ENCODE assay signal across 13 cellular contexts in genomic region chr9:123686131-123686848, GRCh38.
A peak's percentile ranks its signal among the peaks of the same experiment; 100 is the strongest.
DNase-seq lines count a peak whose midpoint lies in the region; ATAC-seq, FAIRE-seq and TF ChIP-seq lines count a peak whose summit lies in the region.
"Had no signal": no experiment of that assay in that cellular context is flagged by ENCODE, and none has a peak within 500 bp of the region (broad histone marks: within the 10 kb centered on the region; RNA-seq: fewer than 3 reads in every experiment).

No MANE protein-coding gene starts in this region.

- H3K27me3 ChIP-seq in left ventricle myocardium inferior (ENCODE audit: low read depth) = no peaks in the 10 kb centered on the region

- H3K4me3 ChIP-seq in left ventricle myocardium inferior = no peak overlapping the region

- intact Hi-C loops in Right ventricle myocardium inferior (cut with DNase I) (no loop called here), left ventricle myocardium inferior (cut with micrococcal nuclease) (no loop called here)

- H3K27ac ChIP-seq in left ventricle myocardium inferior (replicated peaks) (no peak overlapping the region), VCaP (peak overlapping the region; percentile 59)

- peaks cover 9% of the 10 kb centered on the region for H3K9me3 ChIP-seq in left ventricle myocardium inferior (replicated peaks)

- ATAC-seq in Right ventricle myocardium inferior = peak; percentile 53

- H3K36me3 ChIP-seq in left ventricle myocardium inferior = peaks cover 3% of the 10 kb centered on the region

- FAIRE-seq in HTR-8/SVneo (lab: Jason Lieb, UNC) = no peak

- TF ChIP-seq CTCF in left ventricle myocardium inferior (IDR thresholded peaks at IDR 0.05; ENCODE audit: borderline replicate concordance) (no peak), VCaP (conservative IDR thresholded peaks at IDR 0.05) (no peak)

- DNase-seq in Right ventricle myocardium inferior (ENCODE audit: missing footprints) (no peak), left ventricle myocardium inferior (no peak), glomerular visceral epithelial cell (ENCODE audit: extremely low spot score) (peak; percentile 4), stromal cell of bone marrow (ENCODE audit: low read depth) (peak; percentile 6), HTR-8/SVneo (ENCODE audit: insufficient read length, low spot score) (no peak), COLO829 (ENCODE audit: low spot score) (no peak), iPS-NIHi7 (ENCODE audit: extremely low spot score) (no peak)
- DNase-seq: activated CD4-positive, alpha-beta T cell treated with anti-CD3 and anti-CD28 coated beads for 48 hours; activated gamma-delta T cell; AML-193; effector CD4-positive, alpha-beta T cell; NCI-H187 treated with DMSO at 0.1 percent for 48 hours had no signal

- H3K4me1 ChIP-seq in left ventricle myocardium inferior = peaks cover 39% of the 10 kb centered on the region

Comparison
In these comparisons a context has a peak if more than half of its experiments do, and no peak if none do; other contexts are left out.
1. DNase-seq: peak in glomerular visceral epithelial cell (single experiment) and stromal cell of bone marrow (single experiment); none in Right ventricle myocardium inferior (single experiment), left ventricle myocardium inferior (single experiment), HTR-8/SVneo (single experiment), COLO829 (single experiment) and iPS-NIHi7 (single experiment).